In genomic region chr2:112629823-112630222, GRCh38 we compare ENCODE assay signal across 17 cellular contexts. TPM values are rescaled to one million over a fixed set of nuclear protein-coding genes. Genes with fewer than 3 reads are reported as not detected.
A peak's percentile ranks its signal among the peaks of the same experiment; 100 is the strongest.
DNase-seq lines count a peak whose midpoint lies in the region; ATAC-seq and TF ChIP-seq lines count a peak whose summit lies in the region.
"Had no signal": no experiment of that assay in that cellular context is flagged by ENCODE, and none has a peak within 500 bp of the region (broad histone marks: within the 10 kb centered on the region; RNA-seq: fewer than 3 reads in every experiment).

No MANE protein-coding gene starts in this region.

- H3K27ac ChIP-seq in SJSA1 (0 out of 2 replicates have a peak overlapping the region, but pooled peaks have one; percentile 68), iPS-20b (ENCODE audit: low read length) (no peak overlapping the region), tibial artery (peak overlapping the region in 1 of 2 donors; percentile 17)
- H3K27ac ChIP-seq: adrenal gland, epithelial cell of prostate had no signal

- no peaks in the 10 kb centered on the region for H3K36me3 ChIP-seq in SJSA1
- no peaks in the 10 kb centered on the region for H3K36me3 ChIP-seq in iPS-20b (ENCODE audit: insufficient read depth, low read depth, low read length)
- H3K36me3 ChIP-seq in tibial artery, result no peaks in the 10 kb centered on the region
- H3K36me3 ChIP-seq: adrenal gland had no signal

- no peak for ATAC-seq in stimulated activated memory B cell treated with anti-CD40 and anti-IgM and Interleukin-4, amounts not matched to agents 10 μg/mL and 1 μg/mL and 100 μg/mL, for 72 hours
- no peak for ATAC-seq in GM21576 (IDR thresholded peaks at IDR 0.05; ENCODE audit: unreplicated experiment)

- CTCF ChIA-PET in activated naive CD4-positive, alpha-beta T cell treated with anti-CD3 and anti-CD28 coated beads for 36 hours (lab: Charles Lee), result interaction anchor here (2.2 to 13.4 kb wide), 4 partner anchors 15 to 97 kb away, joined by 11 to 152 read pairs (median 30); partner anchors contain the start of gene SLC20A1

- H3K4me3 ChIP-seq in SJSA1 (no peak overlapping the region), iPS-20b (ENCODE audit: low read length) (no peak overlapping the region), tibial artery (no peak overlapping the region)
- H3K4me3 ChIP-seq: adrenal gland had no signal

- peaks cover 93% of the 10 kb centered on the region for H3K4me1 Mint-ChIP-seq in activated naive CD4-positive, alpha-beta T cell treated with anti-CD3 and anti-CD28 coated beads, Interleukin-2, amount 50 U/mL, for 24 hours
- peaks cover 79% of the 10 kb centered on the region for H3K4me1 Mint-ChIP-seq in activated naive CD4-positive, alpha-beta T cell treated with anti-CD3 and anti-CD28 coated beads for 36 hours (ENCODE audit: low read depth)
- peaks cover 32% of the 10 kb centered on the region for H3K4me1 Mint-ChIP-seq in stimulated activated memory B cell treated with anti-CD40 and anti-IgM and Interleukin-4, amounts not matched to agents 10 μg/mL and 1 μg/mL and 100 μg/mL, for 72 hours

- no peaks in the 10 kb centered on the region for H3K27me3 ChIP-seq in SJSA1 (replicated peaks)
- H3K27me3 ChIP-seq in iPS-20b (ENCODE audit: insufficient read depth, low read length), result no peaks in the 10 kb centered on the region
- peaks cover 0 to 9% of the 10 kb centered on the region in 2 donors for H3K27me3 ChIP-seq in tibial artery
- H3K27me3 ChIP-seq: adrenal gland had no signal

- intact Hi-C loops in activated naive CD4-positive, alpha-beta T cell treated with anti-CD3 and anti-CD28 coated beads for 36 hours (cut with micrococcal nuclease), result no loop called here
- intact Hi-C loops in tibial artery (cut with DNase I; ENCODE audit: low total_unique reads), result loop anchor here (10.0 kb wide), 1 partner anchor 65 kb away; no protein-coding TSS in a partner anchor

- H3K27me3 Mint-ChIP-seq in activated naive CD4-positive, alpha-beta T cell treated with anti-CD3 and anti-CD28 coated beads, Interleukin-2, amount 50 U/mL, for 24 hours, result no peaks in the 10 kb centered on the region
- no peaks in the 10 kb centered on the region for H3K27me3 Mint-ChIP-seq in activated naive CD4-positive, alpha-beta T cell treated with anti-CD3 and anti-CD28 coated beads for 36 hours (ENCODE audit: low read depth)
- H3K27me3 Mint-ChIP-seq in stimulated activated memory B cell treated with anti-CD40 and anti-IgM and Interleukin-4, amounts not matched to agents 10 μg/mL and 1 μg/mL and 100 μg/mL, for 72 hours, result no peaks in the 10 kb centered on the region
- H3K27me3 Mint-ChIP-seq: B cell, IgD-negative memory B cell, memory B cell had no signal

- peak overlapping the region; percentile 16; the same call in 1 of the 2 replicates for H3K9ac ChIP-seq in iPS-20b (ENCODE audit: low read depth, low read length)

- H3K9me3 ChIP-seq in SJSA1 (replicated peaks) (no peaks in the 10 kb centered on the region), iPS-20b (ENCODE audit: insufficient read depth, low read depth, low read length) (no peaks in the 10 kb centered on the region), tibial artery (no peaks in the 10 kb centered on the region)
- H3K9me3 ChIP-seq: adrenal gland had no signal

- DNase-seq in activated naive CD4-positive, alpha-beta T cell treated with anti-CD3 and anti-CD28 coated beads for 36 hours, result no peak
- peak in 1 of 2 experiments; percentile 22 for DNase-seq in SJSA1 (ENCODE audit: low read depth in 1 of 2, low spot score in 2 of 2)
- no peak for DNase-seq in DMS53 (lab: John Stamatoyannopoulos, UW)
- no peak for DNase-seq in tibial artery
- DNase-seq: NCI-H1048, NCI-H2171 treated with DMSO at 0.1 percent for 48 hours, nucleus accumbens, Right ventricle myocardium superior had no signal

- TF ChIP-seq CTCF in tibial artery (IDR thresholded peaks at IDR 0.05), result no peak

- H3K4me3 Mint-ChIP-seq in activated naive CD4-positive, alpha-beta T cell treated with anti-CD3 and anti-CD28 coated beads, Interleukin-2, amount 50 U/mL, for 24 hours, result peak overlapping the region; percentile 3
- H3K4me3 Mint-ChIP-seq in activated naive CD4-positive, alpha-beta T cell treated with anti-CD3 and anti-CD28 coated beads for 36 hours, result no peak overlapping the region
- peak overlapping the region; percentile 3 for H3K4me3 Mint-ChIP-seq in stimulated activated memory B cell treated with anti-CD40 and anti-IgM and Interleukin-4, amounts not matched to agents 10 μg/mL and 1 μg/mL and 100 μg/mL, for 72 hours
- H3K4me3 Mint-ChIP-seq: B cell, memory B cell had no signal

- H3K9me3 Mint-ChIP-seq in activated naive CD4-positive, alpha-beta T cell treated with anti-CD3 and anti-CD28 coated beads, Interleukin-2, amount 50 U/mL, for 24 hours, result no peaks in the 10 kb centered on the region
- no peaks in the 10 kb centered on the region for H3K9me3 Mint-ChIP-seq in activated naive CD4-positive, alpha-beta T cell treated with anti-CD3 and anti-CD28 coated beads for 36 hours
- H3K9me3 Mint-ChIP-seq in stimulated activated memory B cell treated with anti-CD40 and anti-IgM and Interleukin-4, amounts not matched to agents 10 μg/mL and 1 μg/mL and 100 μg/mL, for 72 hours, result no peaks in the 10 kb centered on the region
- H3K9me3 Mint-ChIP-seq: IgD-negative memory B cell, memory B cell had no signal

- H3K36me3 Mint-ChIP-seq in activated naive CD4-positive, alpha-beta T cell treated with anti-CD3 and anti-CD28 coated beads, Interleukin-2, amount 50 U/mL, for 24 hours, result no peaks in the 10 kb centered on the region
- no peaks in the 10 kb centered on the region for H3K36me3 Mint-ChIP-seq in activated naive CD4-positive, alpha-beta T cell treated with anti-CD3 and anti-CD28 coated beads for 36 hours (ENCODE audit: low read depth)
- H3K36me3 Mint-ChIP-seq in stimulated activated memory B cell treated with anti-CD40 and anti-IgM and Interleukin-4, amounts not matched to agents 10 μg/mL and 1 μg/mL and 100 μg/mL, for 72 hours, result no peaks in the 10 kb centered on the region
- H3K36me3 Mint-ChIP-seq: memory B cell had no signal

- peak overlapping the region; percentile 44 for H3K27ac Mint-ChIP-seq in activated naive CD4-positive, alpha-beta T cell treated with anti-CD3 and anti-CD28 coated beads, Interleukin-2, amount 50 U/mL, for 24 hours
- no peak overlapping the region for H3K27ac Mint-ChIP-seq in activated naive CD4-positive, alpha-beta T cell treated with anti-CD3 and anti-CD28 coated beads for 36 hours
- H3K27ac Mint-ChIP-seq in stimulated activated memory B cell treated with anti-CD40 and anti-IgM and Interleukin-4, amounts not matched to agents 10 μg/mL and 1 μg/mL and 100 μg/mL, for 72 hours, result peak overlapping the region; percentile 38
- H3K27ac Mint-ChIP-seq: B cell, memory B cell had no signal

- H3K4me1 ChIP-seq in SJSA1 (replicated peaks), result peaks cover 79% of the 10 kb centered on the region
- peaks cover 14% of the 10 kb centered on the region; the same call in 1 of the 2 replicates for H3K4me1 ChIP-seq in iPS-20b (ENCODE audit: insufficient read depth, low read length)
- H3K4me1 ChIP-seq in tibial artery, result peaks cover 0 to 28% (median 21%) of the 10 kb centered on the region in 4 donors

RNA-seq across cellular contexts. Expression of gene SLC20A1, which starts 15.9 kb away (rescaled TPM):
- 10 to 100 TPM; 73.1 to 73.5 TPM for total RNA-seq in activated naive CD4-positive, alpha-beta T cell treated with anti-CD3 and anti-CD28 coated beads for 36 hours
- 47.4 and 48.3 TPM in 2 replicates for total RNA-seq in SJSA1 (2014; rRNA removed; shearing (Covaris generic))

RNA-seq across cellular contexts. Expression of gene CHCHD5, which starts 45.4 kb away (rescaled TPM):
- total RNA-seq in activated naive CD4-positive, alpha-beta T cell treated with anti-CD3 and anti-CD28 coated beads for 36 hours, result 10 to 100 TPM; 40.3 to 43.5 TPM
- total RNA-seq in SJSA1 (2014; rRNA removed; shearing (Covaris generic)), result 4.9 and 14.2 TPM in 2 replicates
